Comparison of ENCODE assay signal across 8 cellular contexts in genomic region chr17:35433075-35433894, GRCh38. TPM values are rescaled to one million over a fixed set of nuclear protein-coding genes. Genes with fewer than 3 reads are reported as not detected.
DNase-seq lines count a peak whose midpoint lies in the region; ATAC-seq and TF ChIP-seq lines count a peak whose summit lies in the region.

No MANE protein-coding gene starts in this region.

- peak overlapping the region; percentile 85 for H3K27ac ChIP-seq in SK-N-SH (ENCODE audit: low read depth in 2 of 2, low read length in 1 of 2)
- H3K27ac ChIP-seq in heart left ventricle: peak overlapping the region; percentile 86 to 97 (median 93)
- H3K27ac ChIP-seq in psoas muscle: peak overlapping the region; percentile 71
- H3K27ac ChIP-seq in aorta (ENCODE audit: low read depth in 1 of 2, low read length in 2 of 2): peak overlapping the region; percentile 63 to 72

- H3K9me3 ChIP-seq in SK-N-SH (no peaks in the 10 kb centered on the region), heart left ventricle (no peaks in the 10 kb centered on the region), psoas muscle (no peaks in the 10 kb centered on the region), aorta (ENCODE audit: control insufficient read depth, low read length) (no peaks in the 10 kb centered on the region)

- peak overlapping the region; percentile 80 for H3K9ac ChIP-seq in SK-N-SH

- WGBS in SK-N-SH (ENCODE audit: low lambda C conversion rate): 21% methylated on average over 19 of the region's 19 CpGs
- 6 to 19% (median 18%) methylated on average over 19 of the region's 19 CpGs for WGBS in heart left ventricle, 4 donors
- WGBS in psoas muscle, 3 donors: 5 to 19% (median 9%) methylated on average over 16 to 19 of the region's 19 CpGs
- 1% methylated on average over 19 of the region's 19 CpGs for WGBS in aorta, 2 donors

- H3F3A ChIP-seq in SK-N-SH (replicated peaks; ENCODE audit: insufficient read depth): peaks cover 14% of the 10 kb centered on the region

- H3K27me3 ChIP-seq in SK-N-SH (ENCODE audit: insufficient read depth) (no peaks in the 10 kb centered on the region; the same call in 1 of the 2 replicates), heart left ventricle (no peaks in the 10 kb centered on the region), psoas muscle (ENCODE audit: insufficient read depth in 3 of 3, low read length in 2 of 3) (peaks cover 2 to 22% (median 2%) of the 10 kb centered on the region in 3 donors), aorta (ENCODE audit: control insufficient read depth in 1 of 2, insufficient read depth in 2 of 2, low read length in 1 of 2) (no peaks in the 10 kb centered on the region)

- H3K4me3 ChIP-seq in SK-N-SH (ENCODE audit: low read depth in 2 of 2, low read length in 1 of 2) (peak overlapping the region; percentile 52 to 76; a peak in 3 of 4 replicates), heart left ventricle (peak overlapping the region; percentile 49 to 81 (median 68)), psoas muscle (peak overlapping the region; percentile 70), aorta (ENCODE audit: low read length in 2 of 2) (peak overlapping the region; percentile 66 to 100)

- TF ChIP-seq CTCF in SK-N-SH (IDR thresholded peaks at IDR 0.05) (peak; percentile 39), heart left ventricle (IDR thresholded peaks at IDR 0.05) (peak in 5 of 12 donors; percentile 28 to 44 (median 34)), psoas muscle (IDR thresholded peaks at IDR 0.05) (no peak)

- H3K4me1 ChIP-seq in SK-N-SH (ENCODE audit: control insufficient read depth in 1 of 2, insufficient read depth in 2 of 2, low read depth in 1 of 2, low read length in 1 of 2) (peaks cover 0 to 9% of the 10 kb centered on the region in 2 experiments; a peak in 3 of 4 replicates), heart left ventricle (peaks cover 0 to 40% (median 19%) of the 10 kb centered on the region in 12 donors), psoas muscle (no peaks in the 10 kb centered on the region), aorta (ENCODE audit: control insufficient read depth in 1 of 2, insufficient read depth in 2 of 2, low read length in 2 of 2) (peaks cover 0 to 7% of the 10 kb centered on the region in 2 donors)

- H2AFZ ChIP-seq in SK-N-SH (ENCODE audit: low read depth): peak overlapping the region; percentile 95

- peak overlapping the region; percentile 93 for H3K4me2 ChIP-seq in SK-N-SH

- H3K79me2 ChIP-seq in SK-N-SH (ENCODE audit: insufficient read depth): peaks cover 38% of the 10 kb centered on the region

- no peak for TF ChIP-seq POLR2A in heart left ventricle (IDR thresholded peaks at IDR 0.05)

- POLR2A ChIA-PET in HEK293T (lab: Yijun Ruan, JAX): interaction anchor here (0.7 to 1.1 kb wide), 2 partner anchors 60 to 190 kb away, joined by 3 to 7 read pairs; partner anchors contain the start of genes SLFN11 and SLFN5
- POLR2A ChIA-PET in SK-N-SH (lab: Yijun Ruan, JAX): interaction anchor here (0.7 kb wide), 1 partner anchor 286 kb away, joined by 3 read pairs; the partner anchor contains the start of gene UNC45B

- CTCF ChIA-PET in HEK293T (lab: Yijun Ruan, JAX): interaction anchor here (0.6 kb wide), 1 partner anchor 106 kb away, joined by 5 read pairs; no protein-coding TSS in a partner anchor
- CTCF ChIA-PET in SK-N-SH (lab: Yijun Ruan, JAX): interaction anchor here (1.7 kb wide), 1 partner anchor 1072 kb away, joined by 4 read pairs; no protein-coding TSS in a partner anchor

- H3K9me2 ChIP-seq in SK-N-SH: no peaks in the 10 kb centered on the region

- H3K36me3 ChIP-seq in SK-N-SH (replicated peaks in 1 of 2; ENCODE audit: control insufficient read depth in 1 of 2, insufficient read depth in 2 of 2, low read length in 1 of 2) (no peaks in the 10 kb centered on the region), heart left ventricle (peaks cover 0 to 11% (median 0%) of the 10 kb centered on the region in 9 donors), psoas muscle (ENCODE audit: insufficient read depth in 1 of 2, low read depth in 1 of 2) (no peaks in the 10 kb centered on the region), aorta (ENCODE audit: control insufficient read depth in 1 of 2, insufficient read depth in 2 of 2, low read length in 1 of 2) (peaks cover 0 to 1% of the 10 kb centered on the region in 2 donors)

- intact Hi-C loops in heart left ventricle (cut with DNase I) (loop anchor here in 7 of 10 donors (1.0 to 10.0 kb wide), 15 partner anchors 52 to 191 kb away; partner anchors contain the start of genes SLFN12L (in 4 of the 7), SLFN11 (in 3 of the 7) and SLFN5 (in 1 of the 7)), psoas muscle (cut with DNase I) (loop anchor here in 1 of 2 donors (10.0 kb wide), 1 partner anchor 118 kb away; no protein-coding TSS in a partner anchor), aorta (cut with DNase I) (loop anchor here (2.0 to 5.0 kb wide), 3 partner anchors 60 to 191 kb away; partner anchors contain the start of genes SLFN5 (in 2 of the 2) and SLFN11 (in 1 of the 2))

- peak in 1 of 2 experiments; percentile 43; a peak in 1 of 4 replicates for TF ChIP-seq EP300 in SK-N-SH (IDR thresholded peaks at IDR 0.05; ENCODE audit: borderline replicate concordance in 1 of 2, low read depth in 1 of 2, low read length in 1 of 2)

- peak; percentile 86 to 94 (median 92) for ATAC-seq in heart left ventricle
- peak; percentile 68 to 82 (median 78) for ATAC-seq in psoas muscle
- peak; percentile 93 for ATAC-seq in aorta (ENCODE audit: low FRiP score)

- H4K20me1 ChIP-seq in SK-N-SH (ENCODE audit: insufficient read depth): no peaks in the 10 kb centered on the region

- TF ChIP-seq RAD21 in SK-N-SH (IDR thresholded peaks at IDR 0.05; ENCODE audit: low read length): no peak

- peak; percentile 35 for DNase-seq in Ammon's horn (ENCODE audit: low spot score)
- DNase-seq in HEK293T (ENCODE audit: extremely low spot score): peak; percentile 26
- DNase-seq in SK-N-SH: no peak
- DNase-seq in activated naive CD8-positive, alpha-beta T cell treated with anti-CD3 and anti-CD28 coated beads, Interleukin-2, amount 50 U/mL, for 16 hours (ENCODE audit: low read depth, low spot score): peak; percentile 33
- DNase-seq in heart left ventricle: peak; percentile 76 to 88 (median 83)
- DNase-seq in psoas muscle: peak in 1 of 2 donors; percentile 67
- peak; percentile 83 to 91 for DNase-seq in aorta
- no peak for DNase-seq in NCI-H524 (lab: John Stamatoyannopoulos, UW)

TF ChIP-seq in HEK293T, 16 proteins besides CTCF, POLR2A, EP300 and RAD21:
- TF ChIP-seq L3MBTL2 (conservative IDR thresholded peaks at IDR 0.05): no peak
- TF ChIP-seq BHLHE40 (IDR thresholded peaks at IDR 0.05; ENCODE audit: borderline replicate concordance): no peak
- TF ChIP-seq LEF1 (IDR thresholded peaks at IDR 0.05; ENCODE audit: borderline replicate concordance): no peak
- TF ChIP-seq FOXM1 (IDR thresholded peaks at IDR 0.05; ENCODE audit: borderline replicate concordance): no peak
- TF ChIP-seq SUZ12 (IDR thresholded peaks at IDR 0.05): no peak
- TF ChIP-seq CTBP1 (IDR thresholded peaks at IDR 0.05; ENCODE audit: borderline replicate concordance): no peak
- TF ChIP-seq FOXA1 (IDR thresholded peaks at IDR 0.05): no peak
- no peak for TF ChIP-seq TARDBP (IDR thresholded peaks at IDR 0.05)
- no peak for TF ChIP-seq ZNF384 (IDR thresholded peaks at IDR 0.05)
- no peak for TF ChIP-seq NFRKB (IDR thresholded peaks at IDR 0.05)
- TF ChIP-seq FOXK2 (IDR thresholded peaks at IDR 0.05): no peak
- no peak for TF ChIP-seq HDGF (IDR thresholded peaks at IDR 0.05; ENCODE audit: borderline replicate concordance)

TF ChIP-seq in SK-N-SH, 30 proteins besides CTCF, POLR2A, EP300 and RAD21 (continues in another document):
- TF ChIP-seq GABPA (IDR thresholded peaks at IDR 0.05; ENCODE audit: low read depth) (no peak), RXRA (IDR thresholded peaks at IDR 0.05; ENCODE audit: borderline replicate concordance, low read depth) (no peak), PBX3 (IDR thresholded peaks at IDR 0.05) (no peak; the same call in none of the 2 replicates), TCF12 (IDR thresholded peaks at IDR 0.05) (peak; percentile 56), FOSL2 (IDR thresholded peaks at IDR 0.05; ENCODE audit: borderline replicate concordance, low read depth) (peak; percentile 94), JUND (IDR thresholded peaks at IDR 0.05) (peak; percentile 95), FOXM1 (IDR thresholded peaks at IDR 0.05; ENCODE audit: low read depth) (0 out of 2 replicates have a peak, but pooled peaks have one; percentile 20)

RNA-seq across cellular contexts. Expression of gene SLFN12, which starts 1.0 kb away (rescaled TPM):
- 5.6 and 8.0 TPM in 2 replicates for polyA plus RNA-seq in SK-N-SH (2012; rRNA removed)
- polyA plus RNA-seq in SK-N-SH (2012; cell fraction: cytosol; rRNA removed): 5.6 and 6.0 TPM in 2 replicates
- 11.3 and 19.2 TPM in 2 replicates for polyA plus RNA-seq in SK-N-SH (2012; cell fraction: nucleus; rRNA removed)
- total RNA-seq in heart left ventricle: 10 to 100 TPM in 1 of 9 donors, 1 to 10 TPM in 8; 3.3 to 10.0 (median 4.5) TPM
- 1 to 10 TPM; 1.7 to 2.8 TPM for polyA plus RNA-seq in heart left ventricle
- total RNA-seq in psoas muscle: 1 to 10 TPM; 1.3 to 3.8 (median 1.9) TPM
- polyA plus RNA-seq in psoas muscle: under 1 TPM; 0.34 to 0.92 (median 0.62) TPM
- total RNA-seq in aorta: 10 to 100 TPM; 19.5 to 20.8 TPM
- polyA plus RNA-seq in aorta: 1 to 10 TPM; 3.1 to 8.7 TPM

RNA-seq across cellular contexts. Expression of gene SLFN13, which starts 15.3 kb away (rescaled TPM):
- polyA plus RNA-seq in SK-N-SH (2012; rRNA removed): under 0.01 TPM in 1 of 2 replicates, not detected in the other
- not detected in 2 replicates for polyA plus RNA-seq in SK-N-SH (2012; cell fraction: cytosol; rRNA removed)
- 0.02 TPM in 1 of 2 replicates, not detected in the other for polyA plus RNA-seq in SK-N-SH (2012; cell fraction: nucleus; rRNA removed)
- 10 to 100 TPM in 1 of 9 donors, 1 to 10 TPM in 7, under 1 TPM in 1; 0.94 to 14.8 (median 4.5) TPM for total RNA-seq in heart left ventricle
- under 1 TPM; 0.58 to 0.91 TPM for polyA plus RNA-seq in heart left ventricle
- total RNA-seq in psoas muscle: 1 to 10 TPM; 1.1 to 3.2 (median 1.9) TPM
- polyA plus RNA-seq in psoas muscle: under 1 TPM; 0.13 to 0.35 (median 0.27) TPM
- total RNA-seq in aorta: 10 to 100 TPM; 15.0 to 31.0 TPM
- 1 to 10 TPM; 1.5 to 5.0 TPM for polyA plus RNA-seq in aorta

RNA-seq across cellular contexts. Expression of gene SLFN11, which starts 59.9 kb away (rescaled TPM):
- polyA plus RNA-seq in SK-N-SH (2012; rRNA removed) (0.02 TPM in 2 replicates), heart left ventricle (1 to 10 TPM; 6.4 to 7.8 TPM), psoas muscle (1 to 10 TPM; 1.8 to 7.0 (median 3.4) TPM), aorta (10 to 100 TPM in 1 of 2 donors, 1 to 10 TPM in 1; 6.5 to 20.1 TPM)
- under 0.01 and 0.01 TPM in 2 replicates for polyA plus RNA-seq in SK-N-SH (2012; cell fraction: cytosol; rRNA removed)
- polyA plus RNA-seq in SK-N-SH (2012; cell fraction: nucleus; rRNA removed): 0.07 TPM in 1 of 2 replicates, not detected in the other
- total RNA-seq in heart left ventricle (10 to 100 TPM; 15.3 to 46.0 (median 17.5) TPM), psoas muscle (10 to 100 TPM in 1 of 4 donors, 1 to 10 TPM in 3; 6.9 to 11.3 (median 8.8) TPM), aorta (10 to 100 TPM; 49.0 to 93.3 TPM)

Comparison
In these comparisons a context has a peak if more than half of its experiments do, and no peak if none do; other contexts are left out.
1. DNase-seq: peak in Ammon's horn (single experiment), HEK293T (single experiment), activated naive CD8-positive, alpha-beta T cell treated with anti-CD3 and anti-CD28 coated beads, Interleukin-2, amount 50 U/mL, for 16 hours (single experiment), heart left ventricle (5 of 5) and aorta (2 of 2); none in SK-N-SH (single experiment) and NCI-H524 (0 of 2).
2. Peak in every context shown above with its lines, with median percentiles within 50 percentile points of each other: H3K27ac ChIP-seq, H3K4me3 ChIP-seq and ATAC-seq.